1 cellular context compared by ENCODE assay signal in the genomic region with DNA sequence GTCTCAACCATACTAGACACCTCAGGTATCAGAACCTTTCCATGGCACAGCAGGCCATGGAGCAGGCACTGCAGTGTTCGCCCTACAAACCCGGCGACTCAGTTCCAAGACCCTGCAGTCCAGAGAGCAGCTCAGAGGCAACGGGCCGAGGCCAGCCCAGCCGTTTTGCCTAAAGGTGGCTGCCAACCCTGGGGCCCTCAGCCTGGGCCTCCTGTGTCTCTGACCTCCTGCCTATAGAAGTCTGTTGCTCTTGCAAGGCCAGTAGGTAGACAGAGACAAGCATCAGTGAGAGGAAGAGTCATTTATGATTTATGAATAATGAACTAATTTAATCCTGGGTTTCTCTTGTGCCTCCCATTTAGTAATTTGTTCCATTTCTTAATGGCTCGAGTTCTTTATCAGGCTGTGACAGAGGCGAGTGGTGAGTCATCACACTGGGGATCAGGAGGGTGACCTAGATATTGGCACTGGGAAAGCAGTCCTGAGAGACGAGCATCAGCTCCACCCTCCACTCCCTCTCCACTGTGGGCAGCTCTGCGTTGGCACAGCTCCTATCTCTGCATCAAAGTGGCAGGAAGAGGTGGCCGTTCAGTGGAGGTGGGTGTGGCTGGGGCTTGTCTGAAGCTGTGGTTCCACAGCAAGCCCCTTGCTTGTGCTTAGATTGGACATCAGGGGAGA.
TF ChIP-seq lines count a peak whose summit lies in the region.

No MANE protein-coding gene starts in this region.

TF ChIP-seq in SK-N-SH, 30 proteins besides CTCF, POLR2A, EP300 and RAD21 (continued from another document):
- TF ChIP-seq, protein P1, sequence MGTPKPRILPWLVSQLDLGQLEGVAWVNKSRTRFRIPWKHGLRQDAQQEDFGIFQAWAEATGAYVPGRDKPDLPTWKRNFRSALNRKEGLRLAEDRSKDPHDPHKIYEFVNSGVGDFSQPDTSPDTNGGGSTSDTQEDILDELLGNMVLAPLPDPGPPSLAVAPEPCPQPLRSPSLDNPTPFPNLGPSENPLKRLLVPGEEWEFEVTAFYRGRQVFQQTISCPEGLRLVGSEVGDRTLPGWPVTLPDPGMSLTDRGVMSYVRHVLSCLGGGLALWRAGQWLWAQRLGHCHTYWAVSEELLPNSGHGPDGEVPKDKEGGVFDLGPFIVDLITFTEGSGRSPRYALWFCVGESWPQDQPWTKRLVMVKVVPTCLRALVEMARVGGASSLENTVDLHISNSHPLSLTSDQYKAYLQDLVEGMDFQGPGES (IDR thresholded peaks at IDR 0.05; ENCODE audit: low read depth, low read length) = peak; percentile 20; the same call in 1 of the 2 replicates
- TF ChIP-seq, protein P2, sequence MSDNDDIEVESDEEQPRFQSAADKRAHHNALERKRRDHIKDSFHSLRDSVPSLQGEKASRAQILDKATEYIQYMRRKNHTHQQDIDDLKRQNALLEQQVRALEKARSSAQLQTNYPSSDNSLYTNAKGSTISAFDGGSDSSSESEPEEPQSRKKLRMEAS (IDR thresholded peaks at IDR 0.05; ENCODE audit: low read depth) = 0 out of 2 replicates have a peak, but pooled peaks have one; percentile 23
- TF ChIP-seq NRF1 (IDR thresholded peaks at IDR 0.05; ENCODE audit: low read depth, low read length) (no peak), RXRA (IDR thresholded peaks at IDR 0.05; ENCODE audit: borderline replicate concordance, low read depth) (peak; percentile 7; the same call in 1 of the 2 replicates), TEAD4 (IDR thresholded peaks at IDR 0.05; ENCODE audit: borderline replicate concordance, insufficient read depth) (0 out of 2 replicates have a peak, but pooled peaks have one; percentile 22), YY1 (IDR thresholded peaks at IDR 0.05; ENCODE audit: low read depth) (no peak), SMC3 (IDR thresholded peaks at IDR 0.05; ENCODE audit: low read depth, low read length) (0 out of 2 replicates have a peak, but pooled peaks have one; percentile 8), MXI1 (IDR thresholded peaks at IDR 0.05; ENCODE audit: low read depth, low read length) (peak; percentile 75), CHD2 (IDR thresholded peaks at IDR 0.05; ENCODE audit: low read length, partially characterized antibody) (peak; percentile 69)
